ENCODE assay signal across 12 cellular contexts in genomic region chr1:40241372-40241771, GRCh38. TPM values are rescaled to one million over a fixed set of nuclear protein-coding genes. Genes with fewer than 3 reads are reported as not detected.
DNase-seq lines count a peak whose midpoint lies in the region; ATAC-seq lines count a peak whose summit lies in the region.
"Had no signal": no experiment of that assay in that cellular context is flagged by ENCODE, and none has a peak within 500 bp of the region (broad histone marks: within the 10 kb centered on the region; RNA-seq: fewer than 3 reads in every experiment).

No MANE protein-coding gene starts in this region.

- no peak for DNase-seq in activated CD4-positive, alpha-beta T cell treated with anti-CD3 and anti-CD28 coated beads, Interleukin-2, amount 10 ng/mL, durations not matched to agents 7 days and 5 days
- no peak for DNase-seq in activated CD4-positive, alpha-beta T cell treated with anti-CD3 and anti-CD28 coated beads for 1 hour
- DNase-seq in activated CD8-positive, alpha-beta T cell treated with anti-CD3 and anti-CD28 coated beads, Interleukin-2, amount 10 ng/mL, durations not matched to agents 7 days and 5 days = no peak
- DNase-seq in stimulated activated effector memory CD8-positive, alpha-beta T cell treated with anti-CD3 and anti-CD28 coated beads, Interleukin-12 subunit alpha, Interleukin-12 subunit beta, amount 100 ng/mL, for 72 hours (ENCODE audit: low spot score in 2 of 2) = no peak
- DNase-seq in effector CD4-positive, alpha-beta T cell = no peak
- no peak for DNase-seq in kidney tubule cell (ENCODE audit: low spot score)
- DNase-seq: head of caudate nucleus, NCI-H345, T-helper 9 cell had no signal

- H3K27me3 Mint-ChIP-seq in activated CD4-positive, alpha-beta T cell treated with anti-CD3 and anti-CD28 coated beads, Interleukin-2, amount 10 ng/mL, durations not matched to agents 7 days and 5 days = no peaks in the 10 kb centered on the region
- no peaks in the 10 kb centered on the region for H3K27me3 Mint-ChIP-seq in activated CD8-positive, alpha-beta T cell treated with anti-CD3 and anti-CD28 coated beads, Interleukin-2, amount 10 ng/mL, durations not matched to agents 7 days and 5 days (ENCODE audit: low read depth)

- H3K4me3 Mint-ChIP-seq in activated CD4-positive, alpha-beta T cell treated with anti-CD3 and anti-CD28 coated beads, Interleukin-2, amount 10 ng/mL, durations not matched to agents 7 days and 5 days = no peak overlapping the region
- H3K4me3 Mint-ChIP-seq in activated CD8-positive, alpha-beta T cell treated with anti-CD3 and anti-CD28 coated beads, Interleukin-2, amount 10 ng/mL, durations not matched to agents 7 days and 5 days = no peak overlapping the region
- peak overlapping the region; percentile 46 for H3K4me3 Mint-ChIP-seq in stimulated activated effector memory CD8-positive, alpha-beta T cell treated with anti-CD3 and anti-CD28 coated beads, Interleukin-12 subunit alpha, Interleukin-12 subunit beta, amount 100 ng/mL, for 72 hours
- H3K4me3 Mint-ChIP-seq: brain had no signal

- peaks cover 47% of the 10 kb centered on the region for H3K36me3 Mint-ChIP-seq in activated CD4-positive, alpha-beta T cell treated with anti-CD3 and anti-CD28 coated beads, Interleukin-2, amount 10 ng/mL, durations not matched to agents 7 days and 5 days (ENCODE audit: low read depth)
- H3K36me3 Mint-ChIP-seq in activated CD8-positive, alpha-beta T cell treated with anti-CD3 and anti-CD28 coated beads, Interleukin-2, amount 10 ng/mL, durations not matched to agents 7 days and 5 days (ENCODE audit: low read depth) = peaks cover 46% of the 10 kb centered on the region
- peaks cover 55% of the 10 kb centered on the region for H3K36me3 Mint-ChIP-seq in stimulated activated effector memory CD8-positive, alpha-beta T cell treated with anti-CD3 and anti-CD28 coated beads, Interleukin-12 subunit alpha, Interleukin-12 subunit beta, amount 100 ng/mL, for 72 hours

- POLR2A ChIA-PET in activated CD4-positive, alpha-beta T cell treated with anti-CD3 and anti-CD28 coated beads, Interleukin-2, amount 10 ng/mL, durations not matched to agents 7 days and 5 days (lab: Charles Lee) = no interaction called here
- POLR2A ChIA-PET in activated CD8-positive, alpha-beta T cell treated with anti-CD3 and anti-CD28 coated beads, Interleukin-2, amount 10 ng/mL, durations not matched to agents 7 days and 5 days (lab: Charles Lee) = interaction anchor here (0.6 to 4.4 kb wide), 6 partner anchors 16 to 212 kb away, joined by 3 to 21 read pairs (median 3); partner anchors contain the start of gene ZMPSTE24

- H3K4me1 Mint-ChIP-seq in activated CD4-positive, alpha-beta T cell treated with anti-CD3 and anti-CD28 coated beads, Interleukin-2, amount 10 ng/mL, durations not matched to agents 7 days and 5 days = peaks cover 67% of the 10 kb centered on the region
- H3K4me1 Mint-ChIP-seq in activated CD8-positive, alpha-beta T cell treated with anti-CD3 and anti-CD28 coated beads, Interleukin-2, amount 10 ng/mL, durations not matched to agents 7 days and 5 days (ENCODE audit: low read depth) = peaks cover 36% of the 10 kb centered on the region
- peaks cover 30% of the 10 kb centered on the region for H3K4me1 Mint-ChIP-seq in stimulated activated effector memory CD8-positive, alpha-beta T cell treated with anti-CD3 and anti-CD28 coated beads, Interleukin-12 subunit alpha, Interleukin-12 subunit beta, amount 100 ng/mL, for 72 hours
- H3K4me1 Mint-ChIP-seq: brain had no signal

- H3K27ac Mint-ChIP-seq in activated CD4-positive, alpha-beta T cell treated with anti-CD3 and anti-CD28 coated beads, Interleukin-2, amount 10 ng/mL, durations not matched to agents 7 days and 5 days = peak overlapping the region; percentile 81
- H3K27ac Mint-ChIP-seq in activated CD8-positive, alpha-beta T cell treated with anti-CD3 and anti-CD28 coated beads, Interleukin-2, amount 10 ng/mL, durations not matched to agents 7 days and 5 days = peak overlapping the region; percentile 76
- H3K27ac Mint-ChIP-seq in stimulated activated effector memory CD8-positive, alpha-beta T cell treated with anti-CD3 and anti-CD28 coated beads, Interleukin-12 subunit alpha, Interleukin-12 subunit beta, amount 100 ng/mL, for 72 hours = peak overlapping the region; percentile 57

- peaks cover 4% of the 10 kb centered on the region for H3K9me3 Mint-ChIP-seq in activated CD4-positive, alpha-beta T cell treated with anti-CD3 and anti-CD28 coated beads, Interleukin-2, amount 10 ng/mL, durations not matched to agents 7 days and 5 days
- H3K9me3 Mint-ChIP-seq in activated CD8-positive, alpha-beta T cell treated with anti-CD3 and anti-CD28 coated beads, Interleukin-2, amount 10 ng/mL, durations not matched to agents 7 days and 5 days (ENCODE audit: insufficient read depth) = no peaks in the 10 kb centered on the region
- no peaks in the 10 kb centered on the region for H3K9me3 Mint-ChIP-seq in stimulated activated effector memory CD8-positive, alpha-beta T cell treated with anti-CD3 and anti-CD28 coated beads, Interleukin-12 subunit alpha, Interleukin-12 subunit beta, amount 100 ng/mL, for 72 hours
- H3K9me3 Mint-ChIP-seq: brain had no signal

- ATAC-seq in HG03095 (IDR thresholded peaks at IDR 0.05; ENCODE audit: unreplicated experiment) (peak; percentile 12), HG02763 (IDR thresholded peaks at IDR 0.05; ENCODE audit: unreplicated experiment) (no peak)
- ATAC-seq in activated CD8-positive, alpha-beta T cell treated with anti-CD3 and anti-CD28 coated beads, Interleukin-2, amount 10 ng/mL, durations not matched to agents 7 days and 5 days = no peak
- peak; percentile 68 for ATAC-seq in stimulated activated effector memory CD8-positive, alpha-beta T cell treated with anti-CD3 and anti-CD28 coated beads, Interleukin-12 subunit alpha, Interleukin-12 subunit beta, amount 100 ng/mL, for 72 hours

- CTCF ChIA-PET in activated CD4-positive, alpha-beta T cell treated with anti-CD3 and anti-CD28 coated beads, Interleukin-2, amount 10 ng/mL, durations not matched to agents 7 days and 5 days (lab: Charles Lee) = interaction anchor here (0.6 to 2.0 kb wide), 10 partner anchors 14 to 1028 kb away, joined by 3 to 7 read pairs (median 4); no protein-coding TSS in a partner anchor
- CTCF ChIA-PET in activated CD8-positive, alpha-beta T cell treated with anti-CD3 and anti-CD28 coated beads, Interleukin-2, amount 10 ng/mL, durations not matched to agents 7 days and 5 days (lab: Charles Lee) = interaction anchor here (0.6 to 3.9 kb wide), 12 partner anchors 9 to 181 kb away, joined by 3 to 18 read pairs (median 6); no protein-coding TSS in a partner anchor

RNA-seq across cellular contexts. Expression of gene TMCO2, which starts 6.4 kb away (rescaled TPM):
- under 1 TPM; 0.30 to 0.42 TPM for total RNA-seq in activated CD4-positive, alpha-beta T cell treated with anti-CD3 and anti-CD28 coated beads, Interleukin-2, amount 10 ng/mL, durations not matched to agents 7 days and 5 days
- total RNA-seq in activated CD8-positive, alpha-beta T cell treated with anti-CD3 and anti-CD28 coated beads, Interleukin-2, amount 10 ng/mL, durations not matched to agents 7 days and 5 days = not detected

RNA-seq across cellular contexts. Expression of gene ZMPSTE24, which starts 16.7 kb away (rescaled TPM):
- total RNA-seq in activated CD4-positive, alpha-beta T cell treated with anti-CD3 and anti-CD28 coated beads, Interleukin-2, amount 10 ng/mL, durations not matched to agents 7 days and 5 days = 10 to 100 TPM; 24.7 to 28.8 TPM
- 10 to 100 TPM; 28.9 to 29.8 TPM for total RNA-seq in activated CD8-positive, alpha-beta T cell treated with anti-CD3 and anti-CD28 coated beads, Interleukin-2, amount 10 ng/mL, durations not matched to agents 7 days and 5 days

Comparison
In these comparisons a context has a peak if more than half of its experiments do, and no peak if none do; other contexts are left out.
1. ATAC-seq: peak in HG03095 (single experiment) and stimulated activated effector memory CD8-positive, alpha-beta T cell treated with anti-CD3 and anti-CD28 coated beads, Interleukin-12 subunit alpha, Interleukin-12 subunit beta, amount 100 ng/mL, for 72 hours (single experiment); none in activated CD8-positive, alpha-beta T cell treated with anti-CD3 and anti-CD28 coated beads, Interleukin-2, amount 10 ng/mL, durations not matched to agents 7 days and 5 days (single experiment) and HG02763 (single experiment).
2. Peak in every context shown above with its lines, with median percentiles within 50 percentile points of each other: H3K27ac Mint-ChIP-seq.